2 cellular contexts compared by ENCODE assay signal in genomic region chr7:29794959-29795629, GRCh38.
TF ChIP-seq lines count a peak whose summit lies in the region.

No MANE protein-coding gene starts in this region.

TF ChIP-seq in GM23338, 12 proteins besides CTCF, POLR2A, EP300 and RAD21 (continued from another document):
- no peak for TF ChIP-seq JUNB (IDR thresholded peaks at IDR 0.05; ENCODE audit: unreplicated experiment)
- TF ChIP-seq, protein P1, sequence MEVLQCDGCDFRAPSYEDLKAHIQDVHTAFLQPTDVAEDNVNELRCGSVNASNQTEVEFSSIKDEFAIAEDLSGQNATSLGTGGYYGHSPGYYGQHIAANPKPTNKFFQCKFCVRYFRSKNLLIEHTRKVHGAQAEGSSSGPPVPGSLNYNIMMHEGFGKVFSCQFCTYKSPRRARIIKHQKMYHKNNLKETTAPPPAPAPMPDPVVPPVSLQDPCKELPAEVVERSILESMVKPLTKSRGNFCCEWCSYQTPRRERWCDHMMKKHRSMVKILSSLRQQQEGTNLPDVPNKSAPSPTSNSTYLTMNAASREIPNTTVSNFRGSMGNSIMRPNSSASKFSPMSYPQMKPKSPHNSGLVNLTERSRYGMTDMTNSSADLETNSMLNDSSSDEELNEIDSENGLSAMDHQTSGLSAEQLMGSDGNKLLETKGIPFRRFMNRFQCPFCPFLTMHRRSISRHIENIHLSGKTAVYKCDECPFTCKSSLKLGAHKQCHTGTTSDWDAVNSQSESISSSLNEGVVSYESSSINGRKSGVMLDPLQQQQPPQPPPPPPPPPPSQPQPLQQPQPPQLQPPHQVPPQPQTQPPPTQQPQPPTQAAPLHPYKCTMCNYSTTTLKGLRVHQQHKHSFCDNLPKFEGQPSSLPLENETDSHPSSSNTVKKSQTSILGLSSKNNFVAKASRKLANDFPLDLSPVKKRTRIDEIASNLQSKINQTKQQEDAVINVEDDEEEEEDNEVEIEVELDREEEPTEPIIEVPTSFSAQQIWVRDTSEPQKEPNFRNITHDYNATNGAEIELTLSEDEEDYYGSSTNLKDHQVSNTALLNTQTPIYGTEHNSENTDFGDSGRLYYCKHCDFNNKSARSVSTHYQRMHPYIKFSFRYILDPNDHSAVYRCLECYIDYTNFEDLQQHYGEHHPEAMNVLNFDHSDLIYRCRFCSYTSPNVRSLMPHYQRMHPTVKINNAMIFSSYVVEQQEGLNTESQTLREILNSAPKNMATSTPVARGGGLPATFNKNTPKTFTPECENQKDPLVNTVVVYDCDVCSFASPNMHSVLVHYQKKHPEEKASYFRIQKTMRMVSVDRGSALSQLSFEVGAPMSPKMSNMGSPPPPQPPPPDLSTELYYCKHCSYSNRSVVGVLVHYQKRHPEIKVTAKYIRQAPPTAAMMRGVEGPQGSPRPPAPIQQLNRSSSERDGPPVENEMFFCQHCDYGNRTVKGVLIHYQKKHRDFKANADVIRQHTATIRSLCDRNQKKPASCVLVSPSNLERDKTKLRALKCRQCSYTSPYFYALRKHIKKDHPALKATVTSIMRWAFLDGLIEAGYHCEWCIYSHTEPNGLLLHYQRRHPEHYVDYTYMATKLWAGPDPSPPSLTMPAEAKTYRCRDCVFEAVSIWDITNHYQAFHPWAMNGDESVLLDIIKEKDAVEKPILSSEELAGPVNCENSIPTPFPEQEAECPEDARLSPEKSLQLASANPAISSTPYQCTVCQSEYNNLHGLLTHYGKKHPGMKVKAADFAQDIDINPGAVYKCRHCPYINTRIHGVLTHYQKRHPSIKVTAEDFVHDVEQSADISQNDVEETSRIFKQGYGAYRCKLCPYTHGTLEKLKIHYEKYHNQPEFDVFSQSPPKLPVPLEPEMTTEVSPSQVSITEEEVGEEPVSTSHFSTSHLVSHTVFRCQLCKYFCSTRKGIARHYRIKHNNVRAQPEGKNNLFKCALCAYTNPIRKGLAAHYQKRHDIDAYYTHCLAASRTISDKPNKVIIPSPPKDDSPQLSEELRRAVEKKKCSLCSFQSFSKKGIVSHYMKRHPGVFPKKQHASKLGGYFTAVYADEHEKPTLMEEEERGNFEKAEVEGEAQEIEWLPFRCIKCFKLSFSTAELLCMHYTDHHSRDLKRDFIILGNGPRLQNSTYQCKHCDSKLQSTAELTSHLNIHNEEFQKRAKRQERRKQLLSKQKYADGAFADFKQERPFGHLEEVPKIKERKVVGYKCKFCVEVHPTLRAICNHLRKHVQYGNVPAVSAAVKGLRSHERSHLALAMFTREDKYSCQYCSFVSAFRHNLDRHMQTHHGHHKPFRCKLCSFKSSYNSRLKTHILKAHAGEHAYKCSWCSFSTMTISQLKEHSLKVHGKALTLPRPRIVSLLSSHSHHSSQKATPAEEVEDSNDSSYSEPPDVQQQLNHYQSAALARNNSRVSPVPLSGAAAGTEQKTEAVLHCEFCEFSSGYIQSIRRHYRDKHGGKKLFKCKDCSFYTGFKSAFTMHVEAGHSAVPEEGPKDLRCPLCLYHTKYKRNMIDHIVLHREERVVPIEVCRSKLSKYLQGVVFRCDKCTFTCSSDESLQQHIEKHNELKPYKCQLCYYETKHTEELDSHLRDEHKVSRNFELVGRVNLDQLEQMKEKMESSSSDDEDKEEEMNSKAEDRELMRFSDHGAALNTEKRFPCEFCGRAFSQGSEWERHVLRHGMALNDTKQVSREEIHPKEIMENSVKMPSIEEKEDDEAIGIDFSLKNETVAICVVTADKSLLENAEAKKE (CRISPR knock-in tag; IDR thresholded peaks at IDR 0.05): no peak
- no peak for TF ChIP-seq EZH2 (IDR thresholded peaks at IDR 0.05; ENCODE audit: low read depth, unreplicated experiment)
- TF ChIP-seq EZH2phosphoT487 (IDR thresholded peaks at IDR 0.05; ENCODE audit: unreplicated experiment): no peak
- no peak for TF ChIP-seq CREB1 (CRISPR knock-in tag; IDR thresholded peaks at IDR 0.05; ENCODE audit: low read depth)
- no peak for TF ChIP-seq ZNF114 (CRISPR knock-in tag; IDR thresholded peaks at IDR 0.05)
- no peak for TF ChIP-seq NANOG (IDR thresholded peaks at IDR 0.05; ENCODE audit: borderline replicate concordance)
- no peak for TF ChIP-seq STAT1 (IDR thresholded peaks at IDR 0.05; ENCODE audit: unreplicated experiment)
- no peak for TF ChIP-seq REST (IDR thresholded peaks at IDR 0.05; ENCODE audit: unreplicated experiment)
- TF ChIP-seq, protein P2, sequence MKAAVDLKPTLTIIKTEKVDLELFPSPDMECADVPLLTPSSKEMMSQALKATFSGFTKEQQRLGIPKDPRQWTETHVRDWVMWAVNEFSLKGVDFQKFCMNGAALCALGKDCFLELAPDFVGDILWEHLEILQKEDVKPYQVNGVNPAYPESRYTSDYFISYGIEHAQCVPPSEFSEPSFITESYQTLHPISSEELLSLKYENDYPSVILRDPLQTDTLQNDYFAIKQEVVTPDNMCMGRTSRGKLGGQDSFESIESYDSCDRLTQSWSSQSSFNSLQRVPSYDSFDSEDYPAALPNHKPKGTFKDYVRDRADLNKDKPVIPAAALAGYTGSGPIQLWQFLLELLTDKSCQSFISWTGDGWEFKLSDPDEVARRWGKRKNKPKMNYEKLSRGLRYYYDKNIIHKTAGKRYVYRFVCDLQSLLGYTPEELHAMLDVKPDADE (IDR thresholded peaks at IDR 0.05): no peak

TF ChIP-seq in H1, 55 proteins besides CTCF, POLR2A, EP300 and RAD21 (continued from another document):
- no peak for TF ChIP-seq SUZ12 (IDR thresholded peaks at IDR 0.05; ENCODE audit: low read length)
- TF ChIP-seq SRF (IDR thresholded peaks at IDR 0.05; ENCODE audit: low read depth, low read length): no peak
- no peak for TF ChIP-seq KDM5A (IDR thresholded peaks at IDR 0.05; ENCODE audit: low read length)
- TF ChIP-seq SIN3A (conservative IDR thresholded peaks at IDR 0.05 in 1 of 2, IDR thresholded peaks at IDR 0.05 in 1 of 2; ENCODE audit: low read depth in 1 of 2, low read length in 2 of 2): no peak
- no peak for TF ChIP-seq HDAC6 (IDR thresholded peaks at IDR 0.05; ENCODE audit: low read depth, low read length)
- TF ChIP-seq EGR1 (IDR thresholded peaks at IDR 0.05; ENCODE audit: borderline replicate concordance, low read depth, low read length): no peak
- TF ChIP-seq BCL11A (IDR thresholded peaks at IDR 0.05; ENCODE audit: low read depth in 2 of 2, low read length in 2 of 2): no peak
- TF ChIP-seq RBBP5 (IDR thresholded peaks at IDR 0.05; ENCODE audit: borderline replicate concordance, low read depth, low read length): no peak
- no peak for TF ChIP-seq SP1 (IDR thresholded peaks at IDR 0.05; ENCODE audit: low read depth, low read length)
- TF ChIP-seq GTF2F1 (IDR thresholded peaks at IDR 0.05; ENCODE audit: borderline replicate concordance, low read depth, low read length): no peak
- no peak for TF ChIP-seq YY1 (IDR thresholded peaks at IDR 0.05; ENCODE audit: low read depth, low read length)
- TF ChIP-seq JUND (IDR thresholded peaks at IDR 0.05; ENCODE audit: low read length): no peak
- no peak for TF ChIP-seq KDM4A (IDR thresholded peaks at IDR 0.05; ENCODE audit: low read depth, low read length, severe bottlenecking)
- no peak for TF ChIP-seq TEAD4 (IDR thresholded peaks at IDR 0.05; ENCODE audit: low read depth, low read length)
- no peak for TF ChIP-seq TAF1 (IDR thresholded peaks at IDR 0.05; ENCODE audit: low read depth, low read length)
- TF ChIP-seq GABPA (IDR thresholded peaks at IDR 0.05; ENCODE audit: borderline replicate concordance, insufficient read depth, low read length): no peak
- TF ChIP-seq EZH2 (IDR thresholded peaks at IDR 0.05; ENCODE audit: low read depth, low read length, severe bottlenecking): no peak
